8 cellular contexts compared by ENCODE assay signal in the genomic region with DNA sequence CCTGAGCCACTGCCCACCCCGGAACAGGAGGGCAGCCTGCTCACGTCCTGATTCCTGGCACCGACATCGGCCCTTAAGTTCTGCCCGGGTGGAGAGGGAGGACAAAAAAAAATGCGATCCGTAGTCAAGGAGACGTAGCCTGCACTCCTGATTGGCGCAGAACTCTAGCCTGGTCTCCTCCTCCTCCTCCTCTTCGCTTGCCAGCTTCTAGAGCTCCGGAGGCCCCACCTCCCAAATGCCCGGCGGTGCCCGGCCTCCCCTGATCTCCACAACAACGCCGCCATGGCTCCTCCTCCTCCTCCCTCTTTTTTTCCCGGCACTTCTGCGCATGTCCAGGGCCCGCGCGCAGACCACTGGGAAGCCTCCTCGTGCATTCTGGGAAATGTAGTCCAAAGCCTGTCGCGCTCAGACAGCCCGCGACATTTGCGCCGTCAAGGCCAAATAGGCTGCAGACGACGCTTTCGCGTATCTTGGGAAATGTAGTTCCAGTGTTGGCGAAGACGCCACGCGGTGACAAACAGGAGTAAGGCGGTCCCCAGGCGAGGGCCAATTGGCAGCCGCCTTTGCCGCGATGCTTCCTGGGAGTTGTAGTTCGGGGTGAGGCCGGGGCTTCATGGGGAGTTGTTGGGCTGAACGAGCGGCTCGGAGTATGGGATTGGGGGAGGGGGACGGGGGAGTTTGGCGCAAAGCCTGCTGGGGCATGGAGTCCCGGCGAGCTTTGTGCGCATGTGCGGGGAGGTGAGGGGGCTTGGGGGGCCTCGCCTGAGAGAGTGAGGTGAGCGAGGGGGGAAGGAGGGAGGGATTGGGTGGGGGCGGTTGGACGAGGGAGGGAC. TPM values are rescaled to one million over a fixed set of nuclear protein-coding genes. Genes with fewer than 3 reads are reported as not detected.
DNase-seq lines count a peak whose midpoint lies in the region; ATAC-seq lines count a peak whose summit lies in the region.

A gene (plus strand): TSS at position 705 of the 833 bp plus-strand sequence. CDS start 5,625 bp downstream, outside the sequence.

- peaks cover 17% of the 10 kb centered on the region for H3K36me3 Mint-ChIP-seq in effector memory CD8-positive, alpha-beta T cell (ENCODE audit: insufficient read depth)

- H3K27me3 Mint-ChIP-seq in effector memory CD8-positive, alpha-beta T cell, result no peaks in the 10 kb centered on the region

- peak; percentile 87 for ATAC-seq in GM21360 (IDR thresholded peaks at IDR 0.05; ENCODE audit: unreplicated experiment)
- peak; percentile 87 for ATAC-seq in effector memory CD8-positive, alpha-beta T cell (replicated peaks)

- DNase-seq in COLO668 (lab: John Stamatoyannopoulos, UW; ENCODE audit: unreplicated experiment) (peak; percentile 99), HT1080 (ENCODE audit: low read depth) (peak; percentile 99), NOMO-1 treated with DMSO at 0.1 percent for 48 hours (lab: John Stamatoyannopoulos, UW; ENCODE audit: unreplicated experiment) (peak; percentile 100), medulla oblongata (ENCODE audit: extremely low spot score) (peak; percentile 99)
- DNase-seq in activated CD8-positive, alpha-beta memory T cell treated with anti-CD3 and anti-CD28 coated beads for 48 hours (ENCODE audit: low read depth in 2 of 3, low spot score in 2 of 3), result peak; percentile 93 to 94 (median 94)
- DNase-seq in effector memory CD8-positive, alpha-beta T cell, result peak; percentile 97 to 99 (median 98)
- DNase-seq in stimulated activated CD8-positive, alpha-beta memory T cell treated with anti-CD3 and anti-CD28 coated beads, Interleukin-12 subunit alpha, Interleukin-12 subunit beta, amount 100 ng/mL, for 1 hour (ENCODE audit: low read depth), result peak; percentile 97

- peaks cover 26 to 31% of the 10 kb centered on the region in 2 donors for H3K4me1 Mint-ChIP-seq in effector memory CD8-positive, alpha-beta T cell (ENCODE audit: low read depth in 2 of 2)

- peak within 1 kb of the TSS; percentile 90 for H3K4me3 Mint-ChIP-seq in effector memory CD8-positive, alpha-beta T cell

- H3K27ac Mint-ChIP-seq in effector memory CD8-positive, alpha-beta T cell, result peak within 1 kb of the TSS; percentile 91 to 94

- H3K9me3 Mint-ChIP-seq in effector memory CD8-positive, alpha-beta T cell, result no peaks in the 10 kb centered on the region

RNA-seq across cellular contexts. Expression of the gene that starts here (rescaled TPM):
- 31.4 and 35.6 TPM in 2 replicates for total RNA-seq in HT1080 (2014; rRNA removed; shearing (Covaris generic))
- polyA plus RNA-seq in HT1080 (2015; cell fraction: cytosol; rRNA removed), result 30.8 and 31.6 TPM in 2 replicates
- polyA plus RNA-seq in HT1080 (2015; cell fraction: nucleus; rRNA removed), result 45.1 and 45.4 TPM in 2 replicates

Comparison
In these comparisons a context has a peak if more than half of its experiments do, and no peak if none do; other contexts are left out.
1. Peak in every context shown above with its lines: DNase-seq and ATAC-seq.